17 cellular contexts compared by ENCODE assay signal in genomic region chr3:162670181-162670580, GRCh38.
DNase-seq lines count a peak whose midpoint lies in the region; TF ChIP-seq lines count a peak whose summit lies in the region.
"Had no signal": no experiment of that assay in that cellular context is flagged by ENCODE, and none has a peak within 500 bp of the region (broad histone marks: within the 10 kb centered on the region; RNA-seq: fewer than 3 reads in every experiment).

No MANE protein-coding gene starts in this region.

- H3K27ac ChIP-seq in MM.1S (ENCODE audit: low read length) (no peak overlapping the region), SU-DHL-6 (ENCODE audit: low read depth, low read length) (no peak overlapping the region), substantia nigra (ENCODE audit: low read depth, low read length, poor library complexity, severe bottlenecking) (no peak overlapping the region)
- H3K27ac ChIP-seq: 22Rv1, BLaER1, GM23248, HL-60 had no signal

- H3K36me3 ChIP-seq in MM.1S (replicated peaks; ENCODE audit: insufficient read depth, low read length) = no peaks in the 10 kb centered on the region
- no peaks in the 10 kb centered on the region for H3K36me3 ChIP-seq in SU-DHL-6 (ENCODE audit: low read length)
- H3K36me3 ChIP-seq: BLaER1 had no signal

- H3K4me3 ChIP-seq in MM.1S (ENCODE audit: low read length) (no peak overlapping the region), SU-DHL-6 (ENCODE audit: insufficient read depth, low read length, poor library complexity, severe bottlenecking) (no peak overlapping the region)
- H3K4me3 ChIP-seq: BLaER1, GM23248 had no signal

- no peaks in the 10 kb centered on the region for H3K9me3 ChIP-seq in MM.1S (replicated peaks; ENCODE audit: insufficient read depth, low read length)
- no peaks in the 10 kb centered on the region for H3K9me3 ChIP-seq in SU-DHL-6 (ENCODE audit: insufficient read depth, low read length)
- H3K9me3 ChIP-seq: BLaER1, Caco-2 had no signal

- H3K9ac ChIP-seq in MM.1S (ENCODE audit: low read length) (no peak overlapping the region), SU-DHL-6 (ENCODE audit: low read length) (no peak overlapping the region)
- H3K9ac ChIP-seq: BLaER1, GM23248 had no signal

- H3K4me2 ChIP-seq in MM.1S (ENCODE audit: low read depth, low read length) = no peak overlapping the region
- no peak overlapping the region for H3K4me2 ChIP-seq in SU-DHL-6 (ENCODE audit: low read depth, low read length, poor library complexity, severe bottlenecking)
- H3K4me2 ChIP-seq: BLaER1 had no signal

- no peak for TF ChIP-seq CTCF in MM.1S (IDR thresholded peaks at IDR 0.05; ENCODE audit: low read length)
- TF ChIP-seq CTCF in SU-DHL-6 (IDR thresholded peaks at IDR 0.05; ENCODE audit: insufficient read depth, low read length, poor library complexity, severe bottlenecking) = no peak

- H3K79me2 ChIP-seq in MM.1S (ENCODE audit: low read length) (no peaks in the 10 kb centered on the region), SU-DHL-6 (ENCODE audit: insufficient read depth, low read length) (no peaks in the 10 kb centered on the region)

- H3K4me1 ChIP-seq in MM.1S (ENCODE audit: low read length) = no peaks in the 10 kb centered on the region
- H3K4me1 ChIP-seq: Caco-2 had no signal

- H3K9me2 ChIP-seq in MM.1S (replicated peaks; ENCODE audit: insufficient read depth, low read length) (no peaks in the 10 kb centered on the region), SU-DHL-6 (replicated peaks; ENCODE audit: insufficient read depth, low read length) (no peaks in the 10 kb centered on the region)

- DNase-seq in DMS53 (lab: John Stamatoyannopoulos, UW) (peak; percentile 1), DMS53 treated with DMSO at 0.1 percent for 48 hours (lab: John Stamatoyannopoulos, UW; ENCODE audit: unreplicated experiment) (no peak), MM.1S (no peak), ecto neural progenitor cell (ENCODE audit: low spot score) (no peak), substantia nigra (lab: John Stamatoyannopoulos, UW) (no peak), NCI-H1105 (lab: John Stamatoyannopoulos, UW) (no peak)
- DNase-seq: AML-193; Caco-2; CD8-positive, alpha-beta memory T cell; EL; GDM1; GM23248; H7 had no signal

- 0 out of 2 replicates have a peak overlapping the region, but pooled peaks have one; percentile 29 for H2AFZ ChIP-seq in MM.1S (ENCODE audit: low read length)
- H2AFZ ChIP-seq in SU-DHL-6 (ENCODE audit: low read depth, low read length, severe bottlenecking) = peak overlapping the region; percentile 15
- H2AFZ ChIP-seq: GM23248 had no signal

- H3K27me3 ChIP-seq in MM.1S (replicated peaks; ENCODE audit: insufficient read depth, low read length) (no peaks in the 10 kb centered on the region), SU-DHL-6 (ENCODE audit: low read length) (no peaks in the 10 kb centered on the region)
- H3K27me3 ChIP-seq: BLaER1 had no signal

- H4K20me1 ChIP-seq in MM.1S (ENCODE audit: insufficient read depth, low read length) (no peaks in the 10 kb centered on the region), SU-DHL-6 (ENCODE audit: low read depth, low read length) (no peaks in the 10 kb centered on the region)
- H4K20me1 ChIP-seq: BLaER1 had no signal

- H3F3A ChIP-seq in MM.1S (ENCODE audit: insufficient read depth, low read length) (no peaks in the 10 kb centered on the region), SU-DHL-6 (ENCODE audit: insufficient read depth) (no peaks in the 10 kb centered on the region)
